Comparison of ENCODE assay signal across 8 cellular contexts in the genomic region with DNA sequence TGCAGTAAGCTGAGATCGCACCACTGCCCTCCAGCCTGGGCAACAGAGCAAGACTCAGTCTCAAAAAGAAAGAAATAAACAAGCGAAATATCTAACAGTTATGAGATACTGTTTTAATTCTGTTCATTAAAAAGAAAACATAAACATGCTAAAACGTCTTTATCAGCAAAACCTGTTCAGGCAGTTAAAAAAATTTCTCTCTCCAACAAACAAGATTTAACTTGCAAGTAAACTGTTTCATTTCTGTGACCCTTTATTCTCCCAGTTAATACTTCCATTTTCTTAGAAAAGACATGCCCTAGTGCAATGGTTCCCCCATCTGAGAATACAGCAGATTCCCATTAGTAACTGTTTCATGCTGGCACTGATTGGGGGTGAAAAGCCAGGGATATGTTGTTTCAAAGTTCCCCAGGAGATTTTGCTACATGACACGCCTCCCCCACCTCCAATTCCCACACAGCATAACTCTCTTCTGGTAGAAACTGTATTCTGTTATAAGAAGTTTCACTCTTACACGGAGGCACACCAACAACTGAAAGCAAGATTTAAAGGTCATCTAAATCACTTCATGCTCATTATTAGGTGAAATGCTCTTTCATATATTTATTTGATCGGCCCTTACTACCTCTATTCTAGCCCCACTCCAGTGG. TPM values are rescaled to one million over a fixed set of nuclear protein-coding genes. Genes with fewer than 3 reads are reported as not detected.
DNase-seq lines count a peak whose midpoint lies in the region; ATAC-seq and TF ChIP-seq lines count a peak whose summit lies in the region.

No MANE protein-coding gene starts in this region.

- H3K36me3 ChIP-seq in prostate gland: no peaks in the 10 kb centered on the region

- 41% methylated on average over 6 of the region's 6 CpGs for WGBS in prostate gland

- H3K27ac Mint-ChIP-seq in activated T-helper 17 cell treated with anti-CD3 and anti-CD28 coated beads, Interleukin-2, amount 50 U/mL, for 72 hours: peak overlapping the region; percentile 92

- H3K4me1 Mint-ChIP-seq in activated T-helper 17 cell treated with anti-CD3 and anti-CD28 coated beads, Interleukin-2, amount 50 U/mL, for 72 hours: peaks cover 45% of the 10 kb centered on the region

- no peak for TF ChIP-seq POLR2A in prostate gland (IDR thresholded peaks at IDR 0.05)

- H3K4me3 ChIP-seq in prostate gland: no peak overlapping the region

- H3K4me3 Mint-ChIP-seq in activated T-helper 17 cell treated with anti-CD3 and anti-CD28 coated beads, Interleukin-2, amount 50 U/mL, for 72 hours: peak overlapping the region; percentile 88

- H3K27me3 Mint-ChIP-seq in activated T-helper 17 cell treated with anti-CD3 and anti-CD28 coated beads, Interleukin-2, amount 50 U/mL, for 72 hours: no peaks in the 10 kb centered on the region

- intact Hi-C loops in prostate gland (cut with DNase I): no loop called here

- ATAC-seq in GM19023 (IDR thresholded peaks at IDR 0.05; ENCODE audit: unreplicated experiment) (peak; percentile 84), HG02885 (IDR thresholded peaks at IDR 0.05; ENCODE audit: poor library complexity, unreplicated experiment) (peak; percentile 87)
- peak; percentile 81 for ATAC-seq in activated T-helper 17 cell treated with anti-CD3 and anti-CD28 coated beads, Interleukin-2, amount 50 U/mL, for 72 hours (replicated peaks)

- peak overlapping the region; percentile 83 to 85 for H3K27ac ChIP-seq in prostate gland

- no peaks in the 10 kb centered on the region for H3K9me3 ChIP-seq in prostate gland

- peaks cover 62% of the 10 kb centered on the region for H3K36me3 Mint-ChIP-seq in activated T-helper 17 cell treated with anti-CD3 and anti-CD28 coated beads, Interleukin-2, amount 50 U/mL, for 72 hours (ENCODE audit: low read depth)

- H3K27me3 ChIP-seq in prostate gland (replicated peaks; ENCODE audit: insufficient read depth): no peaks in the 10 kb centered on the region

- peaks cover 8% of the 10 kb centered on the region for H3K4me1 ChIP-seq in prostate gland (replicated peaks)

- DNase-seq in prostate gland (ENCODE audit: low spot score) (no peak), NCI-H1105 treated with DMSO at 0.1 percent for 48 hours (lab: John Stamatoyannopoulos, UW) (no peak), SIG-M5 treated with dmso at 0.1 percent for 504 hours (lab: John Stamatoyannopoulos, UW; ENCODE audit: unreplicated experiment) (no peak), amniotic stem cell (lab: John Stamatoyannopoulos, UW) (no peak), SIG-M5 (lab: John Stamatoyannopoulos, UW) (no peak)

- no peaks in the 10 kb centered on the region for H3K9me3 Mint-ChIP-seq in activated T-helper 17 cell treated with anti-CD3 and anti-CD28 coated beads, Interleukin-2, amount 50 U/mL, for 72 hours

- TF ChIP-seq CTCF in prostate gland (IDR thresholded peaks at IDR 0.05): no peak

RNA-seq across cellular contexts. Expression of a gene that starts 24.4 kb away (rescaled TPM):
- total RNA-seq in activated T-helper 17 cell treated with anti-CD3 and anti-CD28 coated beads, Interleukin-2, amount 50 U/mL, for 72 hours: 10 to 100 TPM; 76.0 to 80.1 TPM
- 100 to 1,000 TPM; 108 to 123 TPM for total RNA-seq in prostate gland
